Comparison of ENCODE assay signal across 1 cellular context in the genomic region with DNA sequence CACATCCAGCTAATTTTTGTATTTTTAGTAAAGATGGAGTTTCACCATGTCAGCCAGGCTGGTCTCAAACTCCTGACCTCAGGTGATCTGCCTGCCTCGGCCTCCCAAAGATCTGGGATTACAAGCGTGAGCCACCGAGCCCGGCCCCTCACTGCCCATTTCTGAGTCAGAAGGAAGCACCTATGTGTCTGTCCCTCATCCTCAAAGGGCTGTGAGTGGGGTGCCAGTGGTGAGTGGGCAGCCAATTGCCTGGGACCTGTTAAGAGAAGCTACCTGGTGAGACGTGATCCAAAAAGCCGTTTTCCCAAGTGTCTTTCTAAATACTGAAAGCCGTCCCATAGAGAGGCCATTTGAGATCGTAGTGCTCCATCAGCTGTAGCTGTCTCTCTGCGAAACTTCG.
TF ChIP-seq lines count a peak whose summit lies in the region.

No MANE protein-coding gene starts in this region.

TF ChIP-seq in HepG2, 621 proteins besides CTCF, POLR2A, EP300 and RAD21:
- TF ChIP-seq STAT5B (CRISPR knock-in tag; IDR thresholded peaks at IDR 0.05): no peak
- TF ChIP-seq, protein P1, sequence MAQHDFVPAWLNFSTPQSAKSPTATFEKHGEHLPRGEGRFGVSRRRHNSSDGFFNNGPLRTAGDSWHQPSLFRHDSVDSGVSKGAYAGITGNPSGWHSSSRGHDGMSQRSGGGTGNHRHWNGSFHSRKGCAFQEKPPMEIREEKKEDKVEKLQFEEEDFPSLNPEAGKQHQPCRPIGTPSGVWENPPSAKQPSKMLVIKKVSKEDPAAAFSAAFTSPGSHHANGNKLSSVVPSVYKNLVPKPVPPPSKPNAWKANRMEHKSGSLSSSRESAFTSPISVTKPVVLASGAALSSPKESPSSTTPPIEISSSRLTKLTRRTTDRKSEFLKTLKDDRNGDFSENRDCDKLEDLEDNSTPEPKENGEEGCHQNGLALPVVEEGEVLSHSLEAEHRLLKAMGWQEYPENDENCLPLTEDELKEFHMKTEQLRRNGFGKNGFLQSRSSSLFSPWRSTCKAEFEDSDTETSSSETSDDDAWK (CRISPR knock-in tag; IDR thresholded peaks at IDR 0.05): no peak
- TF ChIP-seq, protein P2, sequence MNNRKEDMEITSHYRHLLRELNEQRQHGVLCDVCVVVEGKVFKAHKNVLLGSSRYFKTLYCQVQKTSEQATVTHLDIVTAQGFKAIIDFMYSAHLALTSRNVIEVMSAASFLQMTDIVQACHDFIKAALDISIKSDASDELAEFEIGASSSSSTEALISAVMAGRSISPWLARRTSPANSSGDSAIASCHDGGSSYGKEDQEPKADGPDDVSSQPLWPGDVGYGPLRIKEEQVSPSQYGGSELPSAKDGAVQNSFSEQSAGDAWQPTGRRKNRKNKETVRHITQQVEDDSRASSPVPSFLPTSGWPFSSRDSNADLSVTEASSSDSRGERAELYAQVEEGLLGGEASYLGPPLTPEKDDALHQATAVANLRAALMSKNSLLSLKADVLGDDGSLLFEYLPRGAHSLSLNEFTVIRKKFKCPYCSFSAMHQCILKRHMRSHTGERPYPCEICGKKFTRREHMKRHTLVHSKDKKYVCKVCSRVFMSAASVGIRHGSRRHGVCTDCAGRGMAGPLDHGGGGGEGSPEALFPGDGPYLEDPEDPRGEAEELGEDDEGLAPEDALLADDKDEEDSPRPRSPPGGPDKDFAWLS (CRISPR knock-in tag; IDR thresholded peaks at IDR 0.05; ENCODE audit: borderline replicate concordance): no peak
- no peak for TF ChIP-seq FOXM1 (CRISPR knock-in tag; IDR thresholded peaks at IDR 0.05)
- no peak for TF ChIP-seq ZIK1 (CRISPR knock-in tag; IDR thresholded peaks at IDR 0.05; ENCODE audit: borderline replicate concordance, low read depth)
- no peak for TF ChIP-seq TBP (CRISPR knock-in tag; IDR thresholded peaks at IDR 0.05)
- TF ChIP-seq NCOA2 (CRISPR knock-in tag; IDR thresholded peaks at IDR 0.05): no peak
- TF ChIP-seq, protein P3, sequence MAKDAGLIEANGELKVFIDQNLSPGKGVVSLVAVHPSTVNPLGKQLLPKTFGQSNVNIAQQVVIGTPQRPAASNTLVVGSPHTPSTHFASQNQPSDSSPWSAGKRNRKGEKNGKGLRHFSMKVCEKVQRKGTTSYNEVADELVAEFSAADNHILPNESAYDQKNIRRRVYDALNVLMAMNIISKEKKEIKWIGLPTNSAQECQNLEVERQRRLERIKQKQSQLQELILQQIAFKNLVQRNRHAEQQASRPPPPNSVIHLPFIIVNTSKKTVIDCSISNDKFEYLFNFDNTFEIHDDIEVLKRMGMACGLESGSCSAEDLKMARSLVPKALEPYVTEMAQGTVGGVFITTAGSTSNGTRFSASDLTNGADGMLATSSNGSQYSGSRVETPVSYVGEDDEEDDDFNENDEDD (CRISPR knock-in tag; IDR thresholded peaks at IDR 0.05; ENCODE audit: borderline replicate concordance): no peak
- TF ChIP-seq, protein P4, sequence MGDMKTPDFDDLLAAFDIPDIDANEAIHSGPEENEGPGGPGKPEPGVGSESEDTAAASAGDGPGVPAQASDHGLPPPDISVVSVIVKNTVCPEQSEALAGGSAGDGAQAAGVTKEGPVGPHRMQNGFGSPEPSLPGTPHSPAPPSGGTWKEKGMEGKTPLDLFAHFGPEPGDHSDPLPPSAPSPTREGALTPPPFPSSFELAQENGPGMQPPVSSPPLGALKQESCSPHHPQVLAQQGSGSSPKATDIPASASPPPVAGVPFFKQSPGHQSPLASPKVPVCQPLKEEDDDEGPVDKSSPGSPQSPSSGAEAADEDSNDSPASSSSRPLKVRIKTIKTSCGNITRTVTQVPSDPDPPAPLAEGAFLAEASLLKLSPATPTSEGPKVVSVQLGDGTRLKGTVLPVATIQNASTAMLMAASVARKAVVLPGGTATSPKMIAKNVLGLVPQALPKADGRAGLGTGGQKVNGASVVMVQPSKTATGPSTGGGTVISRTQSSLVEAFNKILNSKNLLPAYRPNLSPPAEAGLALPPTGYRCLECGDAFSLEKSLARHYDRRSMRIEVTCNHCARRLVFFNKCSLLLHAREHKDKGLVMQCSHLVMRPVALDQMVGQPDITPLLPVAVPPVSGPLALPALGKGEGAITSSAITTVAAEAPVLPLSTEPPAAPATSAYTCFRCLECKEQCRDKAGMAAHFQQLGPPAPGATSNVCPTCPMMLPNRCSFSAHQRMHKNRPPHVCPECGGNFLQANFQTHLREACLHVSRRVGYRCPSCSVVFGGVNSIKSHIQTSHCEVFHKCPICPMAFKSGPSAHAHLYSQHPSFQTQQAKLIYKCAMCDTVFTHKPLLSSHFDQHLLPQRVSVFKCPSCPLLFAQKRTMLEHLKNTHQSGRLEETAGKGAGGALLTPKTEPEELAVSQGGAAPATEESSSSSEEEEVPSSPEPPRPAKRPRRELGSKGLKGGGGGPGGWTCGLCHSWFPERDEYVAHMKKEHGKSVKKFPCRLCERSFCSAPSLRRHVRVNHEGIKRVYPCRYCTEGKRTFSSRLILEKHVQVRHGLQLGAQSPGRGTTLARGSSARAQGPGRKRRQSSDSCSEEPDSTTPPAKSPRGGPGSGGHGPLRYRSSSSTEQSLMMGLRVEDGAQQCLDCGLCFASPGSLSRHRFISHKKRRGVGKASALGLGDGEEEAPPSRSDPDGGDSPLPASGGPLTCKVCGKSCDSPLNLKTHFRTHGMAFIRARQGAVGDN (CRISPR knock-in tag; IDR thresholded peaks at IDR 0.05): no peak
- TF ChIP-seq DR1 (CRISPR knock-in tag; IDR thresholded peaks at IDR 0.05): no peak
- no peak for TF ChIP-seq NAIF1 (CRISPR knock-in tag; IDR thresholded peaks at IDR 0.05; ENCODE audit: borderline replicate concordance)
- TF ChIP-seq ZFP37 (CRISPR knock-in tag; IDR thresholded peaks at IDR 0.05; ENCODE audit: borderline replicate concordance): no peak
- no peak for TF ChIP-seq ZNF543 (CRISPR knock-in tag; IDR thresholded peaks at IDR 0.05)
- TF ChIP-seq, protein P5, sequence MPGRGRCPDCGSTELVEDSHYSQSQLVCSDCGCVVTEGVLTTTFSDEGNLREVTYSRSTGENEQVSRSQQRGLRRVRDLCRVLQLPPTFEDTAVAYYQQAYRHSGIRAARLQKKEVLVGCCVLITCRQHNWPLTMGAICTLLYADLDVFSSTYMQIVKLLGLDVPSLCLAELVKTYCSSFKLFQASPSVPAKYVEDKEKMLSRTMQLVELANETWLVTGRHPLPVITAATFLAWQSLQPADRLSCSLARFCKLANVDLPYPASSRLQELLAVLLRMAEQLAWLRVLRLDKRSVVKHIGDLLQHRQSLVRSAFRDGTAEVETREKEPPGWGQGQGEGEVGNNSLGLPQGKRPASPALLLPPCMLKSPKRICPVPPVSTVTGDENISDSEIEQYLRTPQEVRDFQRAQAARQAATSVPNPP (CRISPR knock-in tag; IDR thresholded peaks at IDR 0.05): no peak
- TF ChIP-seq ZNF761 (CRISPR knock-in tag; conservative IDR thresholded peaks at IDR 0.05): no peak
- TF ChIP-seq YEATS2 (CRISPR knock-in tag; IDR thresholded peaks at IDR 0.05; ENCODE audit: borderline replicate concordance): no peak
- TF ChIP-seq PHF20 (CRISPR knock-in tag; IDR thresholded peaks at IDR 0.05): no peak
